In the genomic region with DNA sequence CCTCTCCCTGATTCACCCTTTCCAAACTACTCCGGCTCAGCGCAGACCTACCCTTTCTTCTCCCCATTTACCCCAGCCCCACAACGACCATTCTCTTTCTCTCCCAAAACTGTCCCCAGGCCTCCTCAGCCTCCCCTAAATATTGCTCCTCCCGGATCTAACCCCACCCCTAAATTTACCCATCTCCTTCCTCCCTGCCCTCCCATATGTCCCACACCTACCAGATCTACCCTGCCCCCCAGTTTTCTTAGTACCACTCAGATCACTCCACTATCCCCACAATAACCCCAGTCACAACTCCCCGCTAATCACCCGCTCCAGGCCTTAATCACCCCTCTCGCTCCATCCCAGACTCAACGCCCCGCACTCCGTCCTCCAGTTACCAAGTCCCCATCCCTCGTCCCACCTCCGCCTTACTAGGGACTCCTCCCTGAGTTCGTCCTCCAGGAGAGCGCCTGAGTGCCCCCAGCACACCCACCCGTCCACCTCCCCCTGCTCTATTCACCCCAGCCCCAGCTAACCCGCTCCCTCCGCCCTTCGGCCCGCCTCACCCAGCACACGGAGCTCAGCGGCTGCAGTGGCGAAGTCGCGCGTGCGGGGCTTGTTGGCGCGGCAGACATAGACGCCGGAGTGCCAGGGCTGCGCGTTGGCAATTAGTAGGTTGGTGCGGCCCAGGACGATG, we compare ENCODE assay signal across 26 cellular contexts. TPM values are rescaled to one million over a fixed set of nuclear protein-coding genes. Genes with fewer than 3 reads are reported as not detected.
DNase-seq lines count a peak whose midpoint lies in the region; ATAC-seq, FAIRE-seq and TF ChIP-seq lines count a peak whose summit lies in the region.
"Had no signal": no experiment of that assay in that cellular context is flagged by ENCODE, and none has a peak within 500 bp of the region (broad histone marks: within the 10 kb centered on the region; RNA-seq: fewer than 3 reads in every experiment).

No MANE protein-coding gene starts in this region.

- peaks cover 26% of the 10 kb centered on the region for H3K36me3 Mint-ChIP-seq in astrocyte (ENCODE audit: low read depth, unreplicated experiment)
- H3K36me3 Mint-ChIP-seq in stimulated activated memory B cell treated with anti-CD40 and anti-IgM and Interleukin-4, amounts not matched to agents 10 μg/mL and 1 μg/mL and 100 μg/mL, for 72 hours, result no peaks in the 10 kb centered on the region

- peak overlapping the region; percentile 41 for H3K4me2 ChIP-seq in astrocyte (ENCODE audit: low read length)
- H3K4me2 ChIP-seq: BLaER1 treated with 17β-estradiol and CSF1 and Interleukin-3, amounts not matched to agents 10 nM and 100 nM had no signal

- H3K27ac ChIP-seq in left ventricle myocardium inferior (replicated peaks) (no peak overlapping the region), astrocyte (ENCODE audit: low read depth, low read length) (no peak overlapping the region), colonic mucosa (no peak overlapping the region)
- H3K27ac ChIP-seq: BLaER1 treated with 17β-estradiol and CSF1 and Interleukin-3, amounts not matched to agents 10 nM and 100 nM; coronary artery; tibial nerve had no signal

- peaks cover 15% of the 10 kb centered on the region for H3K27me3 Mint-ChIP-seq in astrocyte (ENCODE audit: low read depth, unreplicated experiment)
- H3K27me3 Mint-ChIP-seq in stimulated activated memory B cell treated with anti-CD40 and anti-IgM and Interleukin-4, amounts not matched to agents 10 μg/mL and 1 μg/mL and 100 μg/mL, for 72 hours, result peaks cover 85% of the 10 kb centered on the region

- H3K36me3 ChIP-seq in left ventricle myocardium inferior, result no peaks in the 10 kb centered on the region
- no peaks in the 10 kb centered on the region for H3K36me3 ChIP-seq in astrocyte (ENCODE audit: insufficient read depth, low read length)
- no peaks in the 10 kb centered on the region for H3K36me3 ChIP-seq in colonic mucosa
- H3K36me3 ChIP-seq: BLaER1 treated with 17β-estradiol and CSF1 and Interleukin-3, amounts not matched to agents 10 nM and 100 nM; tibial nerve had no signal

- DNase-seq in left ventricle myocardium inferior (no peak), Right ventricle myocardium superior (no peak), astrocyte (ENCODE audit: low read depth) (no peak), islet precursor cell (peak; percentile 57), NCI-H524 (lab: John Stamatoyannopoulos, UW) (no peak), ecto neural progenitor cell (ENCODE audit: low spot score) (no peak), colonic mucosa (no peak)
- DNase-seq: activated CD4-positive, alpha-beta T cell treated with anti-CD3 and anti-CD28 coated beads for 4 hours; activated naive CD4-positive, alpha-beta T cell treated with anti-CD3 and anti-CD28 coated beads for 36 hours; activated T-cell treated with anti-CD3 and anti-CD28 coated beads, Interleukin-2, amount 50 U/mL, for 72 hours; EL; NCI-H1417 treated with DMSO at 0.1 percent for 48 hours; NCI-H526; stimulated activated CD4-positive, alpha-beta T cell treated with anti-CD3 and anti-CD28 coated beads, Interleukin-4, amount 100 ng/mL, for 24 hours; stimulated activated naive CD4-positive, alpha-beta T cell treated with Interleukin-2 at 50 U/mL for 16 hours; T-helper 17 cell had no signal

- H3K9ac ChIP-seq in astrocyte (ENCODE audit: low read length) (no peak overlapping the region), colonic mucosa (ENCODE audit: low read depth in 2 of 2, low read length in 2 of 2) (no peak overlapping the region)
- H3K9ac ChIP-seq: BLaER1 treated with 17β-estradiol and CSF1 and Interleukin-3, amounts not matched to agents 10 nM and 100 nM had no signal

- no peaks in the 10 kb centered on the region for H3K9me3 Mint-ChIP-seq in astrocyte (ENCODE audit: unreplicated experiment)
- no peaks in the 10 kb centered on the region for H3K9me3 Mint-ChIP-seq in stimulated activated memory B cell treated with anti-CD40 and anti-IgM and Interleukin-4, amounts not matched to agents 10 μg/mL and 1 μg/mL and 100 μg/mL, for 72 hours
- H3K9me3 Mint-ChIP-seq: activated naive CD4-positive, alpha-beta T cell treated with anti-CD3 and anti-CD28 coated beads for 36 hours; activated T-cell treated with anti-CD3 and anti-CD28 coated beads, Interleukin-2, amount 50 U/mL, for 72 hours; nephron had no signal

- no peak for TF ChIP-seq CTCF in left ventricle myocardium inferior (IDR thresholded peaks at IDR 0.05; ENCODE audit: borderline replicate concordance)
- TF ChIP-seq CTCF in astrocyte (IDR thresholded peaks at IDR 0.05; ENCODE audit: insufficient read depth, low read depth, low read length), result no peak
- no peak for TF ChIP-seq CTCF in colonic mucosa (IDR thresholded peaks at IDR 0.05)

- H2AFZ ChIP-seq in astrocyte (ENCODE audit: low read depth, low read length), result no peak overlapping the region

- H3K27ac Mint-ChIP-seq in astrocyte (ENCODE audit: unreplicated experiment), result no peak overlapping the region
- no peak overlapping the region for H3K27ac Mint-ChIP-seq in stimulated activated memory B cell treated with anti-CD40 and anti-IgM and Interleukin-4, amounts not matched to agents 10 μg/mL and 1 μg/mL and 100 μg/mL, for 72 hours
- H3K27ac Mint-ChIP-seq: activated naive CD4-positive, alpha-beta T cell treated with anti-CD3 and anti-CD28 coated beads for 36 hours; activated T-cell treated with anti-CD3 and anti-CD28 coated beads, Interleukin-2, amount 50 U/mL, for 72 hours; nephron; T-helper 17 cell had no signal

- no peak overlapping the region for H3K4me3 Mint-ChIP-seq in astrocyte (ENCODE audit: unreplicated experiment)
- peak overlapping the region; percentile 27 for H3K4me3 Mint-ChIP-seq in stimulated activated memory B cell treated with anti-CD40 and anti-IgM and Interleukin-4, amounts not matched to agents 10 μg/mL and 1 μg/mL and 100 μg/mL, for 72 hours
- H3K4me3 Mint-ChIP-seq: activated naive CD4-positive, alpha-beta T cell treated with anti-CD3 and anti-CD28 coated beads for 36 hours; T-helper 17 cell had no signal

- peaks cover 13% of the 10 kb centered on the region for H4K20me1 ChIP-seq in astrocyte (ENCODE audit: insufficient read depth, low read length)
- H4K20me1 ChIP-seq: BLaER1 treated with 17β-estradiol and CSF1 and Interleukin-3, amounts not matched to agents 10 nM and 100 nM had no signal

- H3K27me3 ChIP-seq in left ventricle myocardium inferior (ENCODE audit: low read depth) (peaks cover 60% of the 10 kb centered on the region), astrocyte (ENCODE audit: insufficient read depth, low read length) (peaks cover 13% of the 10 kb centered on the region), colonic mucosa (peaks cover 20% of the 10 kb centered on the region)

- H3K4me3 ChIP-seq in left ventricle myocardium inferior (peak overlapping the region; percentile 49), astrocyte (ENCODE audit: insufficient read depth, low read depth, low read length) (no peak overlapping the region), colonic mucosa (no peak overlapping the region)
- H3K4me3 ChIP-seq: BLaER1 treated with 17β-estradiol and CSF1 and Interleukin-3, amounts not matched to agents 10 nM and 100 nM had no signal

- peaks cover 14% of the 10 kb centered on the region for H3K4me1 Mint-ChIP-seq in astrocyte (ENCODE audit: low read depth, unreplicated experiment)
- H3K4me1 Mint-ChIP-seq in stimulated activated memory B cell treated with anti-CD40 and anti-IgM and Interleukin-4, amounts not matched to agents 10 μg/mL and 1 μg/mL and 100 μg/mL, for 72 hours, result peaks cover 20% of the 10 kb centered on the region

- no peaks in the 10 kb centered on the region for H3K9me3 ChIP-seq in left ventricle myocardium inferior (replicated peaks)
- no peaks in the 10 kb centered on the region for H3K9me3 ChIP-seq in astrocyte (ENCODE audit: insufficient read depth, low read depth, low read length)
- no peaks in the 10 kb centered on the region for H3K9me3 ChIP-seq in colonic mucosa
- H3K9me3 ChIP-seq: BLaER1 treated with 17β-estradiol and CSF1 and Interleukin-3, amounts not matched to agents 10 nM and 100 nM; tibial nerve had no signal

- H3K4me1 ChIP-seq in left ventricle myocardium inferior (peaks cover 33% of the 10 kb centered on the region), astrocyte (ENCODE audit: insufficient read depth, low read length) (peaks cover 5% of the 10 kb centered on the region), colonic mucosa (no peaks in the 10 kb centered on the region)

- FAIRE-seq in astrocyte (lab: Jason Lieb, UNC), result no peak
- FAIRE-seq: bronchial epithelial cell, endometrium had no signal

- no peak for ATAC-seq in Right ventricle myocardium superior (ENCODE audit: poor library complexity)
- ATAC-seq in stimulated activated memory B cell treated with anti-CD40 and anti-IgM and Interleukin-4, amounts not matched to agents 10 μg/mL and 1 μg/mL and 100 μg/mL, for 72 hours, result no peak
- ATAC-seq: left lobe of liver, T-helper 17 cell had no signal

- H3K79me2 ChIP-seq in astrocyte (ENCODE audit: insufficient read depth, low read length), result no peaks in the 10 kb centered on the region

- intact Hi-C loops in left ventricle myocardium inferior (cut with micrococcal nuclease) (no loop called here), Right ventricle myocardium superior (cut with DNase I) (no loop called here), colonic mucosa (cut with DNase I) (no loop called here)

RNA-seq across cellular contexts. Expression of a gene that starts 18.6 kb away (rescaled TPM):
- total RNA-seq in left ventricle myocardium inferior (0.16 TPM), Right ventricle myocardium superior (0.40 TPM), astrocyte (8.4 and 11.0 TPM in 2 replicates), colonic mucosa (under 1 TPM in 1 of 2 donors, not detected in 1; 0.12 TPM)
- total RNA-seq: activated naive CD4-positive, alpha-beta T cell treated with anti-CD3 and anti-CD28 coated beads for 36 hours; activated T-cell treated with anti-CD3 and anti-CD28 coated beads, Interleukin-2, amount 50 U/mL, for 72 hours; bronchial epithelial cell; fibroblast of lung; MCF 10A; T-helper 17 cell; tibial nerve had no signal

RNA-seq across cellular contexts. Expression of a gene that starts 26.3 kb away (rescaled TPM):
- 0.96 TPM for total RNA-seq in left ventricle myocardium inferior
- total RNA-seq in Right ventricle myocardium superior, result 2.4 TPM
- 28.1 and 30.7 TPM in 2 replicates for total RNA-seq in astrocyte
- total RNA-seq in colonic mucosa, result 1 to 10 TPM in 1 of 2 donors, under 1 TPM in 1; 0.96 to 1.9 TPM
- total RNA-seq: MCF 10A had no signal
